ENCODE assay signal across 19 cellular contexts in genomic region chr12:25682421-25682820, GRCh38.
"Had no signal": no experiment of that assay in that cellular context is flagged by ENCODE, and none has a peak within 500 bp of the region (broad histone marks: within the 10 kb centered on the region; RNA-seq: fewer than 3 reads in every experiment).

No MANE protein-coding gene starts in this region.

- H3K27ac ChIP-seq: gastrocnemius medialis, left ventricle myocardium inferior, neutrophil, ovary, prostate gland, upper lobe of right lung had no signal

- H3K27me3 ChIP-seq: neutrophil, ovary, upper lobe of right lung had no signal

- H3K4me3 ChIP-seq: gastrocnemius medialis, left ventricle myocardium inferior, ovary, prostate gland, upper lobe of right lung had no signal

- H3K36me3 ChIP-seq: gastrocnemius medialis, left ventricle myocardium inferior, neutrophil, ovary, prostate gland, upper lobe of right lung had no signal

- DNase-seq: activated CD4-positive, alpha-beta T cell treated with anti-CD3 and anti-CD28 coated beads for 1 hour; activated CD4-positive, alpha-beta T cell treated with anti-CD3 and anti-CD28 coated beads, Interleukin-2, amount 50 U/mL, for 1 hour; activated CD8-positive, alpha-beta T cell treated with anti-CD3 and anti-CD28 coated beads, Interleukin-2, amount 10 ng/mL, durations not matched to agents 7 days and 5 days; activated gamma-delta T cell; activated naive CD4-positive, alpha-beta T cell treated with anti-CD3 and anti-CD28 coated beads, Interleukin-2, amount 50 U/mL, for 16 hours; activated naive CD8-positive, alpha-beta T cell treated with anti-CD3 and anti-CD28 coated beads, Interleukin-2, amount 50 U/mL, for 24 hours; caudate nucleus; effector CD4-positive, alpha-beta T cell; gastrocnemius medialis; hippocampal formation; kidney glomerular epithelial cell; left ventricle myocardium inferior; mammary epithelial cell; ovary; stimulated activated CD4-positive, alpha-beta T cell treated with anti-CD3 and anti-CD28 coated beads, Interleukin-4, amount 100 ng/mL, for 24 hours; stimulated activated naive CD8-positive, alpha-beta T cell treated with anti-CD3 and anti-CD28 coated beads, Interleukin-15, Interleukin-2, amounts not matched to agents 100 U/mL and 50 U/mL, for 24 hours; upper lobe of right lung had no signal

- H3K9me3 ChIP-seq: gastrocnemius medialis, left ventricle myocardium inferior, neutrophil, ovary, prostate gland, upper lobe of right lung had no signal

- H3K4me1 ChIP-seq: gastrocnemius medialis, left ventricle myocardium inferior, prostate gland, upper lobe of right lung had no signal
